1 cellular context compared by ENCODE assay signal in the genomic region with DNA sequence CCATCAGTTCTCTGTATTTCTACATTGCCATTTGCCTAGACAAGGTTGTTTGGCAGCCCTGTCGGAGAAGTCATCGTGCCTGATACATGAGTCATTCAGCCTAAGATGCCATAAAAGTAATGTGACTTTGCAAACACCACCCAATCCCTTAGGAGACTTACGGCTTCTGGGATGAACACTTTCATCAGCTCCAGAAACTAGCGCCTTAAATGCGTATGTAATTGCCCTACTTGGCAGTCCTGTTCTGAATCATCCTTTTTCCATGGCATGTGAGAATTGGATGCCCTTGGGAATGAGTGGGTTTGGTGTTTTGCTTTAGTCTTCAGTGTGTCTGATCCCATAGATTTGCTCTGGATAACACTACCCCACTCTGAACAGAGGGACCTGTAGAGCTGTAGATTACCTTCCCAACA.
TF ChIP-seq lines count a peak whose summit lies in the region.

No MANE protein-coding gene starts in this region.

TF ChIP-seq in SK-N-SH, 30 proteins besides CTCF, POLR2A, EP300 and RAD21 (continued from another document):
- TF ChIP-seq, protein P1, sequence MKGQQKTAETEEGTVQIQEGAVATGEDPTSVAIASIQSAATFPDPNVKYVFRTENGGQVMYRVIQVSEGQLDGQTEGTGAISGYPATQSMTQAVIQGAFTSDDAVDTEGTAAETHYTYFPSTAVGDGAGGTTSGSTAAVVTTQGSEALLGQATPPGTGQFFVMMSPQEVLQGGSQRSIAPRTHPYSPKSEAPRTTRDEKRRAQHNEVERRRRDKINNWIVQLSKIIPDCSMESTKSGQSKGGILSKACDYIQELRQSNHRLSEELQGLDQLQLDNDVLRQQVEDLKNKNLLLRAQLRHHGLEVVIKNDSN (IDR thresholded peaks at IDR 0.05; ENCODE audit: borderline replicate concordance, low read depth) = no peak
- TF ChIP-seq, protein P2, sequence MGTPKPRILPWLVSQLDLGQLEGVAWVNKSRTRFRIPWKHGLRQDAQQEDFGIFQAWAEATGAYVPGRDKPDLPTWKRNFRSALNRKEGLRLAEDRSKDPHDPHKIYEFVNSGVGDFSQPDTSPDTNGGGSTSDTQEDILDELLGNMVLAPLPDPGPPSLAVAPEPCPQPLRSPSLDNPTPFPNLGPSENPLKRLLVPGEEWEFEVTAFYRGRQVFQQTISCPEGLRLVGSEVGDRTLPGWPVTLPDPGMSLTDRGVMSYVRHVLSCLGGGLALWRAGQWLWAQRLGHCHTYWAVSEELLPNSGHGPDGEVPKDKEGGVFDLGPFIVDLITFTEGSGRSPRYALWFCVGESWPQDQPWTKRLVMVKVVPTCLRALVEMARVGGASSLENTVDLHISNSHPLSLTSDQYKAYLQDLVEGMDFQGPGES (IDR thresholded peaks at IDR 0.05; ENCODE audit: low read depth, low read length) = no peak
- TF ChIP-seq SMC3 (IDR thresholded peaks at IDR 0.05; ENCODE audit: low read depth, low read length) (no peak), TEAD4 (IDR thresholded peaks at IDR 0.05; ENCODE audit: borderline replicate concordance, insufficient read depth) (peak; percentile 27; the same call in 1 of the 2 replicates), FOSL2 (IDR thresholded peaks at IDR 0.05; ENCODE audit: borderline replicate concordance, low read depth) (peak; percentile 75; the same call in 1 of the 2 replicates), TAF1 (IDR thresholded peaks at IDR 0.05; ENCODE audit: borderline replicate concordance, low read depth, low read length) (no peak)
